ENCODE assay signal across 17 cellular contexts in genomic region chr2:25334482-25334881, GRCh38. TPM values are rescaled to one million over a fixed set of nuclear protein-coding genes. Genes with fewer than 3 reads are reported as not detected.
A peak's percentile ranks its signal among the peaks of the same experiment; 100 is the strongest.
DNase-seq lines count a peak whose midpoint lies in the region.
"Had no signal": no experiment of that assay in that cellular context is flagged by ENCODE, and none has a peak within 500 bp of the region (broad histone marks: within the 10 kb centered on the region; RNA-seq: fewer than 3 reads in every experiment).

No MANE protein-coding gene starts in this region.

- no peaks in the 10 kb centered on the region for H3K9me3 Mint-ChIP-seq in activated naive CD4-positive, alpha-beta T cell treated with anti-CD3 and anti-CD28 coated beads for 36 hours
- no peaks in the 10 kb centered on the region for H3K9me3 Mint-ChIP-seq in IgD-negative memory B cell
- H3K9me3 Mint-ChIP-seq in activated naive CD8-positive, alpha-beta T cell treated with anti-CD3 and anti-CD28 coated beads for 36 hours, result no peaks in the 10 kb centered on the region

- peaks cover 87 to 95% (median 93%) of the 10 kb centered on the region in 3 donors for H3K4me1 ChIP-seq in skeletal muscle tissue (ENCODE audit: control insufficient read depth in 3 of 3, insufficient read depth in 3 of 3, low read length in 3 of 3)

- H3K36me3 ChIP-seq in skeletal muscle tissue (ENCODE audit: control insufficient read depth in 3 of 3, insufficient read depth in 3 of 3, low read length in 3 of 3), result peaks cover 0 to 4% (median 3%) of the 10 kb centered on the region in 3 donors
- H3K36me3 ChIP-seq: stomach had no signal

- no peaks in the 10 kb centered on the region for H3K27me3 ChIP-seq in skeletal muscle tissue (ENCODE audit: control insufficient read depth in 3 of 3, insufficient read depth in 3 of 3, low read length in 3 of 3)
- H3K27me3 ChIP-seq: stomach had no signal

- H3K9ac ChIP-seq in skeletal muscle tissue (ENCODE audit: low read depth in 1 of 3, low read length in 3 of 3), result peak overlapping the region; percentile 66 to 92 (median 71)

- no peaks in the 10 kb centered on the region for H3K27me3 Mint-ChIP-seq in activated naive CD4-positive, alpha-beta T cell treated with anti-CD3 and anti-CD28 coated beads for 36 hours (ENCODE audit: low read depth)
- no peaks in the 10 kb centered on the region for H3K27me3 Mint-ChIP-seq in IgD-negative memory B cell
- no peaks in the 10 kb centered on the region for H3K27me3 Mint-ChIP-seq in activated naive CD8-positive, alpha-beta T cell treated with anti-CD3 and anti-CD28 coated beads for 36 hours

- H3K36me3 Mint-ChIP-seq in activated naive CD4-positive, alpha-beta T cell treated with anti-CD3 and anti-CD28 coated beads for 36 hours (ENCODE audit: low read depth), result no peaks in the 10 kb centered on the region
- no peaks in the 10 kb centered on the region for H3K36me3 Mint-ChIP-seq in IgD-negative memory B cell
- H3K36me3 Mint-ChIP-seq in activated naive CD8-positive, alpha-beta T cell treated with anti-CD3 and anti-CD28 coated beads for 36 hours, result peaks cover 18% of the 10 kb centered on the region

- H3K4me1 Mint-ChIP-seq in activated naive CD4-positive, alpha-beta T cell treated with anti-CD3 and anti-CD28 coated beads for 36 hours (ENCODE audit: low read depth), result peaks cover 89% of the 10 kb centered on the region
- peaks cover 30 to 38% (median 32%) of the 10 kb centered on the region in 3 donors for H3K4me1 Mint-ChIP-seq in IgD-negative memory B cell
- peaks cover 90% of the 10 kb centered on the region for H3K4me1 Mint-ChIP-seq in activated naive CD8-positive, alpha-beta T cell treated with anti-CD3 and anti-CD28 coated beads for 36 hours

- H3K27ac ChIP-seq in skeletal muscle tissue (ENCODE audit: low read depth, low read length), result peak overlapping the region; percentile 85
- H3K27ac ChIP-seq: stomach had no signal

- intact Hi-C loops in activated naive CD4-positive, alpha-beta T cell treated with anti-CD3 and anti-CD28 coated beads for 36 hours (cut with micrococcal nuclease), result loop anchor here (1.0 kb wide), 1 partner anchor 21 kb away; no protein-coding TSS in a partner anchor

- H3K4me3 Mint-ChIP-seq in activated naive CD4-positive, alpha-beta T cell treated with anti-CD3 and anti-CD28 coated beads for 36 hours, result no peak overlapping the region
- peak overlapping the region; percentile 37 to 87 (median 61) for H3K4me3 Mint-ChIP-seq in IgD-negative memory B cell
- no peak overlapping the region for H3K4me3 Mint-ChIP-seq in activated naive CD8-positive, alpha-beta T cell treated with anti-CD3 and anti-CD28 coated beads for 36 hours

- no peak for DNase-seq in activated naive CD4-positive, alpha-beta T cell treated with anti-CD3 and anti-CD28 coated beads for 36 hours
- no peak for DNase-seq in activated naive CD4-positive, alpha-beta T cell treated with anti-CD3 and anti-CD28 coated beads, Interleukin-2, amount 50 U/mL, for 16 hours
- no peak for DNase-seq in activated naive CD8-positive, alpha-beta T cell treated with anti-CD3 and anti-CD28 coated beads for 36 hours
- DNase-seq in C1 segment of cervical spinal cord (lab: John Stamatoyannopoulos, UW), result no peak
- DNase-seq in NCI-H510A (lab: John Stamatoyannopoulos, UW), result no peak
- DNase-seq in GF-D8 (lab: John Stamatoyannopoulos, UW), result no peak
- DNase-seq: amygdala; Calu3; effector memory CD4-positive, alpha-beta T cell; left ventricle myocardium superior; NCI-H1417 treated with DMSO at 0.1 percent for 48 hours; NCI-H526 treated with DMSO at 0.1 percent for 48 hours; occipital lobe; SHP77 treated with DMSO at 0.1 percent for 48 hours; stomach had no signal

- no peaks in the 10 kb centered on the region for H3K9me3 ChIP-seq in skeletal muscle tissue (ENCODE audit: control insufficient read depth in 3 of 3, low read length in 3 of 3)
- H3K9me3 ChIP-seq: stomach had no signal

- CTCF ChIA-PET in activated naive CD4-positive, alpha-beta T cell treated with anti-CD3 and anti-CD28 coated beads for 36 hours (lab: Charles Lee), result interaction anchor here (1.7 to 1.9 kb wide), 2 partner anchors 20 to 42 kb away, joined by 7 to 8 read pairs; no protein-coding TSS in a partner anchor

- peak overlapping the region in 1 of 3 donors; percentile 49 for H3K4me3 ChIP-seq in skeletal muscle tissue (ENCODE audit: low read length in 3 of 3)
- H3K4me3 ChIP-seq: stomach had no signal

- peak overlapping the region; percentile 27 for H3K27ac Mint-ChIP-seq in activated naive CD4-positive, alpha-beta T cell treated with anti-CD3 and anti-CD28 coated beads for 36 hours
- H3K27ac Mint-ChIP-seq in IgD-negative memory B cell, result peak overlapping the region in 2 of 3 donors; percentile 63 to 69
- peak overlapping the region; percentile 64 for H3K27ac Mint-ChIP-seq in activated naive CD8-positive, alpha-beta T cell treated with anti-CD3 and anti-CD28 coated beads for 36 hours

RNA-seq across cellular contexts. Expression of gene DNMT3A, which starts 7.2 kb away (rescaled TPM):
- total RNA-seq in activated naive CD4-positive, alpha-beta T cell treated with anti-CD3 and anti-CD28 coated beads for 36 hours, result 10 to 100 TPM; 53.0 to 53.5 TPM
- polyA plus RNA-seq in IgD-negative memory B cell, result 4.9 TPM
- 10 to 100 TPM; 90.7 to 92.2 TPM for total RNA-seq in activated naive CD8-positive, alpha-beta T cell treated with anti-CD3 and anti-CD28 coated beads for 36 hours
- 62.1 TPM for total RNA-seq in skeletal muscle tissue

Comparison
In these comparisons a context has a peak if more than half of its experiments do, and no peak if none do; other contexts are left out.
1. H3K4me3 Mint-ChIP-seq: peak in IgD-negative memory B cell (4 of 4); none in activated naive CD4-positive, alpha-beta T cell treated with anti-CD3 and anti-CD28 coated beads for 36 hours (single experiment) and activated naive CD8-positive, alpha-beta T cell treated with anti-CD3 and anti-CD28 coated beads for 36 hours (single experiment).
2. Peak in every context shown above with its lines, with median percentiles within 50 percentile points of each other: H3K27ac Mint-ChIP-seq.